Comparison of ENCODE assay signal across 9 cellular contexts in genomic region chr7:136869991-136870798, GRCh38. TPM values are rescaled to one million over a fixed set of nuclear protein-coding genes. Genes with fewer than 3 reads are reported as not detected.
DNase-seq lines count a peak whose midpoint lies in the region; ATAC-seq and TF ChIP-seq lines count a peak whose summit lies in the region.
"Had no signal": no experiment of that assay in that cellular context is flagged by ENCODE, and none has a peak within 500 bp of the region (broad histone marks: within the 10 kb centered on the region; RNA-seq: fewer than 3 reads in every experiment).

No MANE protein-coding gene starts in this region.

- DNase-seq in GM06990 (ENCODE audit: extremely low read depth, insufficient read length): peak; percentile 2
- no peak for DNase-seq in ascending aorta (ENCODE audit: low spot score in 2 of 2)
- DNase-seq in hepatic stellate cell (ENCODE audit: low spot score): peak; percentile 17
- peak; percentile 66 for DNase-seq in retina
- DNase-seq in stimulated activated naive CD8-positive, alpha-beta T cell treated with anti-CD3 and anti-CD28 coated beads, Interleukin-15, Interleukin-2, amounts not matched to agents 100 U/mL and 50 U/mL, for 24 hours: no peak
- DNase-seq in NCI-H446 treated with DMSO at 0.1 percent for 48 hours (lab: John Stamatoyannopoulos, UW): no peak

- H3K27ac ChIP-seq in ascending aorta: no peak overlapping the region

- no peaks in the 10 kb centered on the region for H3K9me3 ChIP-seq in ascending aorta

- intact Hi-C loops in ascending aorta (cut with DNase I): no loop called here

- no peaks in the 10 kb centered on the region for H3K27me3 ChIP-seq in GM06990 (replicated peaks; ENCODE audit: control insufficient read depth, insufficient read depth, low read length)
- H3K27me3 ChIP-seq in ascending aorta: peaks cover 14% of the 10 kb centered on the region

- H3K4me1 ChIP-seq in ascending aorta: no peaks in the 10 kb centered on the region

- H3K36me3 ChIP-seq in GM06990 (ENCODE audit: control insufficient read depth, insufficient read depth, low read length) (no peaks in the 10 kb centered on the region), ascending aorta (no peaks in the 10 kb centered on the region)

- H3K4me3 ChIP-seq in GM06990 (replicated peaks; ENCODE audit: low read depth, low read length): no peak overlapping the region
- H3K4me3 ChIP-seq in ascending aorta: peak overlapping the region; percentile 13 to 36

- no peak for ATAC-seq in GM21723 (IDR thresholded peaks at IDR 0.05; ENCODE audit: unreplicated experiment)
- ATAC-seq in GM19395 (IDR thresholded peaks at IDR 0.05; ENCODE audit: unreplicated experiment): no peak
- no peak for ATAC-seq in stimulated activated naive CD8-positive, alpha-beta T cell treated with anti-CD3 and anti-CD28 coated beads, Interleukin-15, Interleukin-2, amounts not matched to agents 100 U/mL and 50 U/mL, for 24 hours

- TF ChIP-seq CTCF in GM06990 (IDR thresholded peaks at IDR 0.05; ENCODE audit: insufficient read depth, low read length, poor library complexity, severe bottlenecking) (no peak), ascending aorta (IDR thresholded peaks at IDR 0.05) (no peak)

RNA-seq across cellular contexts. Expression of gene CHRM2, which starts 1.7 kb away (rescaled TPM):
- total RNA-seq in ascending aorta: not detected
- total RNA-seq: pulmonary artery endothelial cell had no signal

Comparison
In these comparisons a context has a peak if more than half of its experiments do, and no peak if none do; other contexts are left out.
1. DNase-seq: peak in GM06990 (single experiment), hepatic stellate cell (single experiment) and retina (single experiment); none in ascending aorta (0 of 2), stimulated activated naive CD8-positive, alpha-beta T cell treated with anti-CD3 and anti-CD28 coated beads, Interleukin-15, Interleukin-2, amounts not matched to agents 100 U/mL and 50 U/mL, for 24 hours (single experiment) and NCI-H446 treated with DMSO at 0.1 percent for 48 hours (single experiment).